Comparison of ENCODE assay signal across 22 cellular contexts in the genomic region with DNA sequence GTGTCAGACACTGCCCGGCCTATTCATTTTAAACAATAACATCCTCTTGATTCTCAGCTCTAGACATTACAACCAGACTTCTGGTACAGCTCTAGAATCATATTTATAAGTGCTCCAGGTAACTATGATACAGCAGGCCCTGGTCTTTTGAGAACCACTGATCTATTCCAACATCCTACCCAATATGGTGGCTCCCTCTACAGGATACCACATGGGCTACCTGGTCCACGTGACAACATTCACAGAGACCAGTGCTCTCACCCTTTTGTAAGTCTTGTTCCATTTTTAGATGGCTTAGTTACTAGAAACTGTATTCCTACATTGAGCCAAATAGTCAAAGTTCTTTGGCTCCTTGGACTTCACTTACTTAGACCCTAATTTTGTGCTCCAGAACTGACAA.
A peak's percentile ranks its signal among the peaks of the same experiment; 100 is the strongest.
DNase-seq lines count a peak whose midpoint lies in the region; ATAC-seq and TF ChIP-seq lines count a peak whose summit lies in the region.
"Had no signal": no experiment of that assay in that cellular context is flagged by ENCODE, and none has a peak within 500 bp of the region (broad histone marks: within the 10 kb centered on the region; RNA-seq: fewer than 3 reads in every experiment).

No MANE protein-coding gene starts in this region.

- no peak for TF ChIP-seq EP300 in stomach (IDR thresholded peaks at IDR 0.05)

- H3K9me3 ChIP-seq in iPS-20b (ENCODE audit: insufficient read depth, low read depth, low read length) (no peaks in the 10 kb centered on the region), stomach (no peaks in the 10 kb centered on the region)
- no peaks in the 10 kb centered on the region for H3K9me3 ChIP-seq in naive thymus-derived CD4-positive, alpha-beta T cell (ENCODE audit: control insufficient read depth in 2 of 3, low read length in 3 of 3)
- H3K9me3 ChIP-seq: esophagus muscularis mucosa, suprapubic skin had no signal

- peaks cover 74% of the 10 kb centered on the region for H3K4me1 ChIP-seq in ACC112 (ENCODE audit: control insufficient read depth, insufficient read depth, low read length, unreplicated experiment)
- H3K4me1 ChIP-seq in iPS-20b (ENCODE audit: insufficient read depth, low read length): peaks cover 58% of the 10 kb centered on the region
- H3K4me1 ChIP-seq in naive thymus-derived CD4-positive, alpha-beta T cell (ENCODE audit: control insufficient read depth in 2 of 2, insufficient read depth in 2 of 2, low read length in 2 of 2): no peaks in the 10 kb centered on the region
- H3K4me1 ChIP-seq in stomach: peaks cover 14 to 49% (median 34%) of the 10 kb centered on the region in 4 donors

- H3K4me3 Mint-ChIP-seq in HFFc6: peak overlapping the region; percentile 78; the same call in 1 of the 2 replicates
- H3K4me3 Mint-ChIP-seq in WTC11: no peak overlapping the region; the same call in 1 of the 2 replicates
- no peak overlapping the region for H3K4me3 Mint-ChIP-seq in naive thymus-derived CD4-positive, alpha-beta T cell
- H3K4me3 Mint-ChIP-seq: activated CD8-positive, alpha-beta T cell treated with anti-CD3 and anti-CD28 coated beads, Interleukin-2, amount 10 ng/mL, durations not matched to agents 7 days and 5 days; activated T-cell treated with anti-CD3 and anti-CD28 coated beads, Interleukin-2, amount 50 U/mL, for 4 hours; CD4-positive, CD25-positive, alpha-beta regulatory T cell; IgD-negative memory B cell; natural killer cell had no signal

- H3K27me3 Mint-ChIP-seq in HFFc6 (ENCODE audit: insufficient read depth) (peaks cover 4% of the 10 kb centered on the region; the same call in 1 of the 2 replicates), WTC11 (ENCODE audit: low read depth) (no peaks in the 10 kb centered on the region)
- peaks cover 0 to 23% (median 8%) of the 10 kb centered on the region in 5 donors for H3K27me3 Mint-ChIP-seq in naive thymus-derived CD4-positive, alpha-beta T cell

- TF ChIP-seq CTCF in HFFc6 (IDR thresholded peaks at IDR 0.05): peak; percentile 33; the same call in 1 of the 2 replicates
- no peak for TF ChIP-seq CTCF in WTC11 (IDR thresholded peaks at IDR 0.05)
- no peak for TF ChIP-seq CTCF in stomach (IDR thresholded peaks at IDR 0.05)

- intact Hi-C loops in naive thymus-derived CD4-positive, alpha-beta T cell (cut with micrococcal nuclease): no loop called here
- intact Hi-C loops in stomach (cut with DNase I; ENCODE audit: low total_unique reads): no loop called here

- H3K36me3 ChIP-seq in ACC112 (ENCODE audit: insufficient read depth, low read length): peaks cover 10% of the 10 kb centered on the region
- H3K36me3 ChIP-seq in iPS-20b (ENCODE audit: insufficient read depth, low read depth, low read length): no peaks in the 10 kb centered on the region
- no peaks in the 10 kb centered on the region for H3K36me3 ChIP-seq in naive thymus-derived CD4-positive, alpha-beta T cell (ENCODE audit: control insufficient read depth in 2 of 3, insufficient read depth in 3 of 3, low read length in 3 of 3)
- H3K36me3 ChIP-seq in stomach: no peaks in the 10 kb centered on the region
- H3K36me3 ChIP-seq: esophagus muscularis mucosa, suprapubic skin had no signal

- H3K79me2 ChIP-seq in ACC112 (ENCODE audit: control insufficient read depth, insufficient read depth, low read length, unreplicated experiment): peaks cover 55% of the 10 kb centered on the region

- POLR2A ChIA-PET in WTC11 (lab: Charles Lee): no interaction called here
- POLR2A ChIA-PET in naive thymus-derived CD4-positive, alpha-beta T cell (lab: Charles Lee): no interaction called here

- no peak overlapping the region for H3K4me3 ChIP-seq in ACC112 (ENCODE audit: low read depth, low read length)
- no peak overlapping the region for H3K4me3 ChIP-seq in iPS-20b (ENCODE audit: low read length)
- H3K4me3 ChIP-seq in naive thymus-derived CD4-positive, alpha-beta T cell (ENCODE audit: low read length): no peak overlapping the region
- no peak overlapping the region for H3K4me3 ChIP-seq in stomach
- H3K4me3 ChIP-seq: esophagus muscularis mucosa, suprapubic skin had no signal

- H3K4me1 Mint-ChIP-seq in HFFc6 (ENCODE audit: low read depth): peaks cover 91% of the 10 kb centered on the region
- peaks cover 75% of the 10 kb centered on the region for H3K4me1 Mint-ChIP-seq in WTC11
- peaks cover 0 to 42% (median 0%) of the 10 kb centered on the region in 7 donors for H3K4me1 Mint-ChIP-seq in naive thymus-derived CD4-positive, alpha-beta T cell

- DNase-seq in HFFc6 (no peak), WTC11 (ENCODE audit: low spot score) (no peak), DMS79 treated with DMSO at 0.1 percent for 48 hours (lab: John Stamatoyannopoulos, UW) (no peak), stomach (no peak), C1 segment of cervical spinal cord (lab: John Stamatoyannopoulos, UW) (no peak)
- DNase-seq in naive thymus-derived CD4-positive, alpha-beta T cell: no peak
- DNase-seq: activated CD4-positive, CD25-positive, alpha-beta regulatory T cell; activated CD8-positive, alpha-beta T cell treated with anti-CD3 and anti-CD28 coated beads, Interleukin-2, amount 10 ng/mL, durations not matched to agents 7 days and 5 days; activated naive CD4-positive, alpha-beta T cell treated with anti-CD3 and anti-CD28 coated beads, Interleukin-2, amount 50 U/mL, for 16 hours; activated T-cell treated with anti-CD3 and anti-CD28 coated beads, Interleukin-2, amount 50 U/mL, for 4 hours; anterior cingulate cortex; CD4-positive, CD25-positive, alpha-beta regulatory T cell; natural killer cell; NCI-H2171; NCI-H748 treated with DMSO at 0.1 percent for 48 hours; SIG-M5 had no signal

- H3K27ac ChIP-seq in ACC112 (ENCODE audit: low read depth, low read length) (peak overlapping the region; percentile 98), iPS-20b (ENCODE audit: low read length) (peak overlapping the region; percentile 35), stomach (no peak overlapping the region)
- no peak overlapping the region for H3K27ac ChIP-seq in naive thymus-derived CD4-positive, alpha-beta T cell (ENCODE audit: low read depth, low read length)
- H3K27ac ChIP-seq: esophagus muscularis mucosa, suprapubic skin had no signal

- CTCF ChIA-PET in WTC11 (lab: Charles Lee): interaction anchor here (0.7 to 1.6 kb wide), 4 partner anchors 24 to 132 kb away, joined by 3 to 6 read pairs (median 5); no protein-coding TSS in a partner anchor
- CTCF ChIA-PET in naive thymus-derived CD4-positive, alpha-beta T cell (lab: Charles Lee): no interaction called here

- no peak for TF ChIP-seq POLR2A in stomach (IDR thresholded peaks at IDR 0.05)

- H2AFZ ChIP-seq in ACC112 (ENCODE audit: low read length, unreplicated experiment): no peak overlapping the region

- peak overlapping the region; percentile 43; the same call in 1 of the 2 replicates for H3K9ac ChIP-seq in iPS-20b (ENCODE audit: low read depth, low read length)

- H3K36me3 Mint-ChIP-seq in HFFc6 (ENCODE audit: low read depth) (peaks cover 34% of the 10 kb centered on the region), WTC11 (peaks cover 11% of the 10 kb centered on the region)
- H3K36me3 Mint-ChIP-seq in naive thymus-derived CD4-positive, alpha-beta T cell: peaks cover 0 to 12% (median 0%) of the 10 kb centered on the region in 5 donors
- H3K36me3 Mint-ChIP-seq: CD4-positive, CD25-positive, alpha-beta regulatory T cell; IgD-negative memory B cell; natural killer cell had no signal

- peak; percentile 2; the same call in 1 of the 2 replicates for ATAC-seq in WTC11
- ATAC-seq in naive thymus-derived CD4-positive, alpha-beta T cell: no peak
- ATAC-seq: activated CD8-positive, alpha-beta T cell treated with anti-CD3 and anti-CD28 coated beads, Interleukin-2, amount 10 ng/mL, durations not matched to agents 7 days and 5 days; activated T-cell treated with anti-CD3 and anti-CD28 coated beads, Interleukin-2, amount 50 U/mL, for 4 hours; natural killer cell; sciatic nerve had no signal

- H3K27me3 ChIP-seq in ACC112 (ENCODE audit: insufficient read depth, low read length): no peaks in the 10 kb centered on the region
- no peaks in the 10 kb centered on the region for H3K27me3 ChIP-seq in iPS-20b (ENCODE audit: insufficient read depth, low read length)
- no peaks in the 10 kb centered on the region for H3K27me3 ChIP-seq in naive thymus-derived CD4-positive, alpha-beta T cell (ENCODE audit: control insufficient read depth in 2 of 2, insufficient read depth in 2 of 2, low read length in 2 of 2)
- no peaks in the 10 kb centered on the region for H3K27me3 ChIP-seq in stomach
- H3K27me3 ChIP-seq: esophagus muscularis mucosa, suprapubic skin had no signal

- H3K27ac Mint-ChIP-seq in HFFc6: peak overlapping the region; percentile 86
- H3K27ac Mint-ChIP-seq in WTC11: peak overlapping the region; percentile 99
- H3K27ac Mint-ChIP-seq in naive thymus-derived CD4-positive, alpha-beta T cell: no peak overlapping the region
- H3K27ac Mint-ChIP-seq: activated CD8-positive, alpha-beta T cell treated with anti-CD3 and anti-CD28 coated beads, Interleukin-2, amount 10 ng/mL, durations not matched to agents 7 days and 5 days; CD4-positive, CD25-positive, alpha-beta regulatory T cell; IgD-negative memory B cell; natural killer cell had no signal

- WGBS in stomach, 5 donors: 92 to 97% (median 95%) methylated on average over 2 of the region's 2 CpGs

- H3K9me3 Mint-ChIP-seq in HFFc6: no peaks in the 10 kb centered on the region
- H3K9me3 Mint-ChIP-seq in WTC11: peaks cover 3% of the 10 kb centered on the region
- H3K9me3 Mint-ChIP-seq in naive thymus-derived CD4-positive, alpha-beta T cell: no peaks in the 10 kb centered on the region
- H3K9me3 Mint-ChIP-seq: activated T-cell treated with anti-CD3 and anti-CD28 coated beads, Interleukin-2, amount 50 U/mL, for 4 hours; IgD-negative memory B cell; natural killer cell had no signal

TF ChIP-seq in WTC11, 78 proteins besides CTCF, POLR2A, EP300 and RAD21 (continues in another document):
- TF ChIP-seq ZNF396 (CRISPR knock-in tag; IDR thresholded peaks at IDR 0.05; ENCODE audit: borderline replicate concordance) (no peak), EMX1 (CRISPR knock-in tag; IDR thresholded peaks at IDR 0.05) (no peak), TCF7 (CRISPR knock-in tag; IDR thresholded peaks at IDR 0.05; ENCODE audit: low read depth) (no peak)
- TF ChIP-seq, protein P1, sequence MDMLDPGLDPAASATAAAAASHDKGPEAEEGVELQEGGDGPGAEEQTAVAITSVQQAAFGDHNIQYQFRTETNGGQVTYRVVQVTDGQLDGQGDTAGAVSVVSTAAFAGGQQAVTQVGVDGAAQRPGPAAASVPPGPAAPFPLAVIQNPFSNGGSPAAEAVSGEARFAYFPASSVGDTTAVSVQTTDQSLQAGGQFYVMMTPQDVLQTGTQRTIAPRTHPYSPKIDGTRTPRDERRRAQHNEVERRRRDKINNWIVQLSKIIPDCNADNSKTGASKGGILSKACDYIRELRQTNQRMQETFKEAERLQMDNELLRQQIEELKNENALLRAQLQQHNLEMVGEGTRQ (CRISPR knock-in tag; IDR thresholded peaks at IDR 0.05): peak; percentile 66
- TF ChIP-seq, protein P2, sequence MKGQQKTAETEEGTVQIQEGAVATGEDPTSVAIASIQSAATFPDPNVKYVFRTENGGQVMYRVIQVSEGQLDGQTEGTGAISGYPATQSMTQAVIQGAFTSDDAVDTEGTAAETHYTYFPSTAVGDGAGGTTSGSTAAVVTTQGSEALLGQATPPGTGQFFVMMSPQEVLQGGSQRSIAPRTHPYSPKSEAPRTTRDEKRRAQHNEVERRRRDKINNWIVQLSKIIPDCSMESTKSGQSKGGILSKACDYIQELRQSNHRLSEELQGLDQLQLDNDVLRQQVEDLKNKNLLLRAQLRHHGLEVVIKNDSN (CRISPR knock-in tag; IDR thresholded peaks at IDR 0.05): peak; percentile 55; the same call in 1 of the 2 replicates

Comparison
In these comparisons a context has a peak if more than half of its experiments do, and no peak if none do; other contexts are left out.
1. H3K27ac ChIP-seq: peak in ACC112 (single experiment) and iPS-20b (single experiment); none in naive thymus-derived CD4-positive, alpha-beta T cell (single experiment) and stomach (0 of 5).
2. H3K27ac Mint-ChIP-seq: peak in HFFc6 (single experiment) and WTC11 (single experiment); none in naive thymus-derived CD4-positive, alpha-beta T cell (0 of 9).